Comparison of ENCODE assay signal across 29 cellular contexts in the genomic region with DNA sequence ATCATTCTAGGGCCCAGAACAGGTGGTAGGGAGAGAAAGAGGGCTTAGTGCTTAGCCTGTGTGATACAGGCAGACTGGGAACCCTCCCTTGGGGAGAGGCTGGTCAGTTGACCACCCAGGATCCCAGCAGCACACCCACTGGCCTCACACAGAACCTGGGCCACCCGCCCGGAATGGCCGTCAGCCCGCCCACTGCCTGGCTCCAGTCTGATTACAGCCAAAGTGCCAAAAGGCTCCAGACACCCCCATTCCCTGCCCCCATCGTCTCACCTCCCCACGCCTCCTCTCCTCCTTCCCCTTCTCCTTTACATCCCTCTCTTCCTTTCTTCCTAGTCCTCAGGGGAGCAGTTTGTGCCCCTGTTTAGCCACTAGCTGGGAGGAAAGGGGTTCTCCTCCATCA. TPM values are rescaled to one million over a fixed set of nuclear protein-coding genes. Genes with fewer than 3 reads are reported as not detected.
"Had no signal": no experiment of that assay in that cellular context is flagged by ENCODE, and none has a peak within 500 bp of the region (broad histone marks: within the 10 kb centered on the region; RNA-seq: fewer than 3 reads in every experiment).

No MANE protein-coding gene starts in this region.

- H3K9me3 Mint-ChIP-seq: activated CD4-positive, alpha-beta memory T cell treated with anti-CD3 and anti-CD28 coated beads for 36 hours; activated CD4-positive, alpha-beta T cell treated with anti-CD3 and anti-CD28 coated beads, Interleukin-2, amount 10 ng/mL, durations not matched to agents 24 days and 14 days; activated T-helper 1 cell treated with anti-CD3 and anti-CD28 coated beads, Interleukin-12 subunit alpha, Interleukin-12 subunit beta, Interleukin-2, Interleukin-4 antibody, amounts not matched to agents 30 ng/mL and 10 ng/mL and 1 ng/mL, durations not matched to agents 14 hours and 24 hours and 36 hours; central memory CD8-positive, alpha-beta T cell; naive B cell; stimulated activated memory B cell treated with anti-CD40 and anti-IgM and Interleukin-4, amounts not matched to agents 10 μg/mL and 1 μg/mL and 100 μg/mL, for 72 hours had no signal

- DNase-seq: activated CD4-positive, alpha-beta memory T cell treated with anti-CD3 and anti-CD28 coated beads for 36 hours; activated CD4-positive, alpha-beta T cell treated with anti-CD3 and anti-CD28 coated beads, Interleukin-2, amount 10 ng/mL, durations not matched to agents 24 days and 14 days; activated CD4-positive, CD25-positive, alpha-beta regulatory T cell treated with anti-CD3 and anti-CD28 coated beads, Interleukin-2, amount 50 U/mL, for 72 hours; activated CD8-positive, alpha-beta memory T cell treated with anti-CD3 and anti-CD28 coated beads, Interleukin-2, amount 50 U/mL, for 4 hours; activated effector memory CD4-positive, alpha-beta T cell treated with anti-CD3 and anti-CD28 coated beads, Interleukin-2, amount 50 U/mL, for 16 hours; activated naive CD4-positive, alpha-beta T cell treated with anti-CD3 and anti-CD28 coated beads, Interleukin-2, amount 50 U/mL, for 16 hours; activated T-cell treated with anti-CD3 and anti-CD28 coated beads, Interleukin-2, amount 50 U/mL, for 1 hour; amniotic stem cell; dermis blood vessel endothelial cell; effector CD4-positive, alpha-beta T cell; foreskin keratinocyte; heart right ventricle; naive B cell; occipital lobe; sigmoid colon; stimulated activated CD4-positive, alpha-beta T cell treated with anti-CD3 and anti-CD28 coated beads, Interleukin-1b, Interleukin-23, amount 100 ng/mL, for 48 hours; stimulated activated CD4-positive, alpha-beta T cell treated with anti-CD3 and anti-CD28 coated beads, Interleukin-4, amount 100 ng/mL, for 4 hours; stimulated activated CD8-positive, alpha-beta memory T cell treated with anti-CD3 and anti-CD28 coated beads, Interleukin-4, amount 100 ng/mL, for 48 hours; T-helper 2 cell had no signal

- H3K27ac ChIP-seq: esophagus muscularis mucosa, foreskin keratinocyte, heart right ventricle, left lung, sigmoid colon, suprapubic skin had no signal

- H3K4me1 ChIP-seq: foreskin keratinocyte had no signal

- H3K36me3 Mint-ChIP-seq: activated CD4-positive, alpha-beta memory T cell treated with anti-CD3 and anti-CD28 coated beads for 36 hours; naive B cell; stimulated activated memory B cell treated with anti-CD40 and anti-IgM and Interleukin-4, amounts not matched to agents 10 μg/mL and 1 μg/mL and 100 μg/mL, for 72 hours had no signal

- H3K4me3 ChIP-seq: esophagus muscularis mucosa, heart right ventricle, left lung, lung, sigmoid colon, smooth muscle cell, suprapubic skin, tibial nerve had no signal

- H3K27ac Mint-ChIP-seq: activated CD4-positive, alpha-beta memory T cell treated with anti-CD3 and anti-CD28 coated beads for 36 hours; activated CD4-positive, alpha-beta T cell treated with anti-CD3 and anti-CD28 coated beads, Interleukin-2, amount 10 ng/mL, durations not matched to agents 24 days and 14 days; activated T-helper 1 cell treated with anti-CD3 and anti-CD28 coated beads, Interleukin-12 subunit alpha, Interleukin-12 subunit beta, Interleukin-2, Interleukin-4 antibody, amounts not matched to agents 30 ng/mL and 10 ng/mL and 1 ng/mL, durations not matched to agents 14 hours and 24 hours and 36 hours; stimulated activated memory B cell treated with anti-CD40 and anti-IgM and Interleukin-4, amounts not matched to agents 10 μg/mL and 1 μg/mL and 100 μg/mL, for 72 hours had no signal

- H3K4me3 Mint-ChIP-seq: activated CD4-positive, alpha-beta memory T cell treated with anti-CD3 and anti-CD28 coated beads for 36 hours; activated CD4-positive, alpha-beta T cell treated with anti-CD3 and anti-CD28 coated beads, Interleukin-2, amount 10 ng/mL, durations not matched to agents 24 days and 14 days; activated T-helper 1 cell treated with anti-CD3 and anti-CD28 coated beads, Interleukin-12 subunit alpha, Interleukin-12 subunit beta, Interleukin-2, Interleukin-4 antibody, amounts not matched to agents 30 ng/mL and 10 ng/mL and 1 ng/mL, durations not matched to agents 14 hours and 24 hours and 36 hours; central memory CD8-positive, alpha-beta T cell; stimulated activated memory B cell treated with anti-CD40 and anti-IgM and Interleukin-4, amounts not matched to agents 10 μg/mL and 1 μg/mL and 100 μg/mL, for 72 hours had no signal

- H3K36me3 ChIP-seq: esophagus muscularis mucosa, heart right ventricle, left lung, sigmoid colon, suprapubic skin, tibial nerve had no signal

- H3K9me3 ChIP-seq: esophagus muscularis mucosa, heart right ventricle, left lung, sigmoid colon, suprapubic skin, tibial nerve had no signal

RNA-seq across cellular contexts. Expression of a gene that starts 4.8 kb away (rescaled TPM):
- total RNA-seq: activated CD4-positive, alpha-beta T cell treated with anti-CD3 and anti-CD28 coated beads, Interleukin-2, amount 10 ng/mL, durations not matched to agents 24 days and 14 days; activated CD8-positive, alpha-beta memory T cell treated with anti-CD3 and anti-CD28 coated beads for 36 hours had no signal
